Comparison of ENCODE assay signal across 9 cellular contexts in the genomic region with DNA sequence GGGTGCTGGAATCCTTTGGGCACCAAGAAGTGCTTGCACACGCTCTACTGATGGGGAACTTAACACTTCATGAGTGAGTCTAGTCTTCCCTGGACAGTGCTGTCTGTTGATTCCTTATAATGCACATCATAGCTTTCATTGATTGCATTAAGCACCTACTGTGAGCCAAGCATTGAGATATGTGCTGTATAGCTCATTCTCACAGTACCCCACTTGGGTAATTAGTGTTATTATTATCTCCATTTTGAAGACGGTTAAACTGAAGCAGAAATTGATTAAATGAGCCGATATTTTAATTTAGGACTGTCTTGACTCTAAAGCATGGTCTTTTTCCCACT. TPM values are rescaled to one million over a fixed set of nuclear protein-coding genes. Genes with fewer than 3 reads are reported as not detected.
DNase-seq lines count a peak whose midpoint lies in the region; ATAC-seq, FAIRE-seq and TF ChIP-seq lines count a peak whose summit lies in the region.
"Had no signal": no experiment of that assay in that cellular context is flagged by ENCODE, and none has a peak within 500 bp of the region (broad histone marks: within the 10 kb centered on the region; RNA-seq: fewer than 3 reads in every experiment).

No MANE protein-coding gene starts in this region.

- ATAC-seq in SK-N-SH treated with all-trans-retinoic acid at 6 μM for 48 hours = no peak

- DNase-seq in SK-N-SH (no peak), keratinocyte (ENCODE audit: low read depth, low spot score) (no peak), putamen (ENCODE audit: low spot score) (no peak), cerebellar cortex (ENCODE audit: low spot score) (no peak), AG08396 (ENCODE audit: low spot score) (no peak)

- peaks cover 27 to 32% of the 10 kb centered on the region in 2 experiments for H3K36me3 ChIP-seq in SK-N-SH (replicated peaks in 1 of 2; ENCODE audit: control insufficient read depth in 1 of 2, insufficient read depth in 2 of 2, low read length in 1 of 2)
- H3K36me3 ChIP-seq in keratinocyte (ENCODE audit: control insufficient read depth in 2 of 2, extremely low read depth in 1 of 2, insufficient read depth in 2 of 2, low read length in 2 of 2) = peaks cover 0 to 13% of the 10 kb centered on the region in 2 experiments
- peaks cover 16 to 27% (median 26%) of the 10 kb centered on the region in 5 donors for H3K36me3 ChIP-seq in subcutaneous abdominal adipose tissue (ENCODE audit: control insufficient read depth in 5 of 5, insufficient read depth in 5 of 5, low read length in 5 of 5)

- no peak for TF ChIP-seq RAD21 in SK-N-SH (IDR thresholded peaks at IDR 0.05; ENCODE audit: low read length)

- H3K27ac ChIP-seq in SK-N-SH (ENCODE audit: low read depth in 2 of 2, low read length in 1 of 2) = peak overlapping the region; percentile 22 to 73; a peak in 3 of 4 replicates
- H3K27ac ChIP-seq in keratinocyte (ENCODE audit: control insufficient read depth, insufficient read depth, low read length) = peak overlapping the region; percentile 1
- H3K27ac ChIP-seq in subcutaneous abdominal adipose tissue (ENCODE audit: low read depth, low read length) = peak overlapping the region; percentile 82

- TF ChIP-seq EP300 in SK-N-SH (IDR thresholded peaks at IDR 0.05; ENCODE audit: borderline replicate concordance in 1 of 2, low read depth in 1 of 2, low read length in 1 of 2) = no peak

- H3K4me1 Mint-ChIP-seq in activated naive CD8-positive, alpha-beta T cell (ENCODE audit: low read depth) = peaks cover 26% of the 10 kb centered on the region

- H3K9ac ChIP-seq in SK-N-SH (no peak overlapping the region), keratinocyte (ENCODE audit: control insufficient read depth, extremely low read depth, insufficient read depth, low read length) (no peak overlapping the region), subcutaneous abdominal adipose tissue (ENCODE audit: low read length in 5 of 5) (peak overlapping the region in 2 of 5 donors; percentile 40 to 56)

- H3K9me1 ChIP-seq in keratinocyte (ENCODE audit: control insufficient read depth, extremely low read depth, insufficient read depth, low read length) = no peaks in the 10 kb centered on the region

- no peaks in the 10 kb centered on the region for H3K9me2 ChIP-seq in SK-N-SH

- peak overlapping the region; percentile 89 for H3K27ac Mint-ChIP-seq in activated naive CD8-positive, alpha-beta T cell

- no peaks in the 10 kb centered on the region for H3K9me3 ChIP-seq in SK-N-SH
- no peaks in the 10 kb centered on the region for H3K9me3 ChIP-seq in keratinocyte (ENCODE audit: control insufficient read depth, low read depth, low read length)
- H3K9me3 ChIP-seq in subcutaneous abdominal adipose tissue (ENCODE audit: control insufficient read depth in 5 of 5, low read length in 5 of 5) = no peaks in the 10 kb centered on the region

- POLR2A ChIA-PET in SK-N-SH (lab: Yijun Ruan, JAX) = interaction anchor here (0.8 kb wide), 1 partner anchor 9 kb away, joined by 3 read pairs; no protein-coding TSS in a partner anchor

- H4K20me1 ChIP-seq in SK-N-SH (ENCODE audit: insufficient read depth) (no peaks in the 10 kb centered on the region), keratinocyte (ENCODE audit: control insufficient read depth, extremely low read depth, insufficient read depth, low read length) (no peaks in the 10 kb centered on the region)

- no peaks in the 10 kb centered on the region for H3K9me3 Mint-ChIP-seq in activated naive CD8-positive, alpha-beta T cell (ENCODE audit: low read depth)

- dilution Hi-C loops in keratinocyte (cut with MboI; ENCODE audit: extremely low pct_ligation_motif_present, low sequenced_read_pairs) = no loop called here

- H3K27me3 ChIP-seq in SK-N-SH (ENCODE audit: insufficient read depth) = no peaks in the 10 kb centered on the region
- no peaks in the 10 kb centered on the region for H3K27me3 ChIP-seq in keratinocyte (ENCODE audit: control insufficient read depth, extremely low read depth, insufficient read depth, low read length)
- H3K27me3 ChIP-seq in subcutaneous abdominal adipose tissue (ENCODE audit: control insufficient read depth in 5 of 5, insufficient read depth in 4 of 5, low read length in 5 of 5) = no peaks in the 10 kb centered on the region

- no peaks in the 10 kb centered on the region for H3K27me3 Mint-ChIP-seq in activated naive CD8-positive, alpha-beta T cell

- peak overlapping the region; percentile 77 for H3K4me3 Mint-ChIP-seq in activated naive CD8-positive, alpha-beta T cell

- WGBS in SK-N-SH (ENCODE audit: low lambda C conversion rate) = 48% methylated on average over 3 of the region's 3 CpGs

- H3F3A ChIP-seq in SK-N-SH (replicated peaks; ENCODE audit: insufficient read depth) = no peaks in the 10 kb centered on the region

- H2AFZ ChIP-seq in SK-N-SH (ENCODE audit: low read depth) = peak overlapping the region; percentile 92
- peak overlapping the region; percentile 25 for H2AFZ ChIP-seq in keratinocyte (ENCODE audit: control insufficient read depth, low read length)

- peaks cover 2% of the 10 kb centered on the region for H3K36me3 Mint-ChIP-seq in activated naive CD8-positive, alpha-beta T cell

- H3K4me3 ChIP-seq in SK-N-SH (ENCODE audit: low read depth in 2 of 2, low read length in 1 of 2) = peak overlapping the region; percentile 46 to 82; a peak in 3 of 4 replicates
- peak overlapping the region in 2 of 3 experiments; percentile 85 to 89 for H3K4me3 ChIP-seq in keratinocyte (ENCODE audit: control insufficient read depth in 2 of 3, extremely low read depth in 1 of 3, insufficient read depth in 2 of 3, low read depth in 1 of 3, low read length in 3 of 3)
- peak overlapping the region; percentile 49 to 99 (median 69) for H3K4me3 ChIP-seq in subcutaneous abdominal adipose tissue (ENCODE audit: low read depth in 1 of 5, low read length in 5 of 5)

- H3K4me2 ChIP-seq in SK-N-SH (peak overlapping the region; percentile 89), keratinocyte (ENCODE audit: control insufficient read depth, extremely low read depth, insufficient read depth, low read depth, low read length) (peak overlapping the region; percentile 30)

- H3K79me2 ChIP-seq in SK-N-SH (ENCODE audit: insufficient read depth) (peaks cover 20% of the 10 kb centered on the region), keratinocyte (ENCODE audit: control insufficient read depth, insufficient read depth, low read length) (peaks cover 7% of the 10 kb centered on the region)

- no peak for FAIRE-seq in keratinocyte (lab: Jason Lieb, UNC)
- FAIRE-seq: A204.1 had no signal

- TF ChIP-seq CTCF in SK-N-SH (IDR thresholded peaks at IDR 0.05) (no peak), keratinocyte (optimal IDR thresholded peaks at IDR 0.05 in 1 of 3, IDR thresholded peaks at IDR 0.05 in 1 of 3, conservative IDR thresholded peaks at IDR 0.05 in 1 of 3; ENCODE audit: extremely low read depth in 1 of 3, insufficient read depth in 2 of 3, low read length in 3 of 3) (no peak)

- H3K4me1 ChIP-seq in SK-N-SH (ENCODE audit: control insufficient read depth in 1 of 2, insufficient read depth in 2 of 2, low read depth in 1 of 2, low read length in 1 of 2) (peaks cover 6 to 15% of the 10 kb centered on the region in 2 experiments), keratinocyte (ENCODE audit: control insufficient read depth, extremely low read depth, insufficient read depth, low read length) (peaks cover 13% of the 10 kb centered on the region), subcutaneous abdominal adipose tissue (ENCODE audit: control insufficient read depth in 5 of 5, insufficient read depth in 5 of 5, low read length in 5 of 5) (peaks cover 4 to 40% (median 26%) of the 10 kb centered on the region in 5 donors)

- CTCF ChIA-PET in SK-N-SH (lab: Yijun Ruan, JAX) = interaction anchor here (1.6 to 3.6 kb wide), 2 partner anchors 19 to 196 kb away, joined by 4 to 10 read pairs; no protein-coding TSS in a partner anchor

TF ChIP-seq in SK-N-SH, 30 proteins besides CTCF, POLR2A, EP300 and RAD21 (continues in another document):
- TF ChIP-seq, protein P1, sequence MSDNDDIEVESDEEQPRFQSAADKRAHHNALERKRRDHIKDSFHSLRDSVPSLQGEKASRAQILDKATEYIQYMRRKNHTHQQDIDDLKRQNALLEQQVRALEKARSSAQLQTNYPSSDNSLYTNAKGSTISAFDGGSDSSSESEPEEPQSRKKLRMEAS (IDR thresholded peaks at IDR 0.05; ENCODE audit: low read depth) = no peak
- TF ChIP-seq JUND (IDR thresholded peaks at IDR 0.05) = no peak
- no peak for TF ChIP-seq ELF1 (IDR thresholded peaks at IDR 0.05)
- TF ChIP-seq TAF1 (IDR thresholded peaks at IDR 0.05; ENCODE audit: borderline replicate concordance, low read depth, low read length) = no peak

RNA-seq across cellular contexts. Expression of a gene that starts 0.5 kb away (rescaled TPM):
- polyA plus RNA-seq in SK-N-SH (2012; rRNA removed) (87.5 and 94.7 TPM in 2 replicates), keratinocyte (50.3 to 78.9 TPM (median 77.4 TPM) in 3 replicates)
- polyA plus RNA-seq in SK-N-SH (2012; cell fraction: cytosol; rRNA removed) = 107 and 129 TPM in 2 replicates
- polyA plus RNA-seq in SK-N-SH (2012; cell fraction: nucleus; rRNA removed) = 32.1 and 63.2 TPM in 2 replicates
- 27.2 TPM for polyA plus RNA-seq in keratinocyte (2011; ENCODE audit: low read depth)
- polyA plus RNA-seq in keratinocyte (2011; cell fraction: cytosol; rRNA removed) = 45.3 and 68.9 TPM in 2 replicates
- 41.1 and 58.2 TPM in 2 replicates for polyA plus RNA-seq in keratinocyte (2011; cell fraction: nucleus; rRNA removed)
- 38.2 and 59.5 TPM in 2 replicates for polyA plus RNA-seq in keratinocyte (2012; ENCODE audit: low replicate concordance)
- 21.0 to 26.9 TPM (median 26.3 TPM) in 3 replicates for polyA minus RNA-seq in keratinocyte
- 22.4 TPM for polyA minus RNA-seq in keratinocyte (2011; cell fraction: cytosol; rRNA and poly(A)+ RNA removed)
- polyA minus RNA-seq in keratinocyte (2011; cell fraction: nucleus; rRNA and poly(A)+ RNA removed) = 8.4 and 12.6 TPM in 2 replicates

RNA-seq across cellular contexts. Expression of a gene that starts 57.8 kb away (rescaled TPM):
- polyA plus RNA-seq in SK-N-SH (2012; rRNA removed) (7.8 and 10.1 TPM in 2 replicates), keratinocyte (4.9 to 7.6 TPM (median 5.3 TPM) in 3 replicates)
- 10.4 and 10.8 TPM in 2 replicates for polyA plus RNA-seq in SK-N-SH (2012; cell fraction: cytosol; rRNA removed)
- 5.2 and 11.5 TPM in 2 replicates for polyA plus RNA-seq in SK-N-SH (2012; cell fraction: nucleus; rRNA removed)
- 2.2 TPM for polyA plus RNA-seq in keratinocyte (2011; ENCODE audit: low read depth)
- polyA plus RNA-seq in keratinocyte (2011; cell fraction: cytosol; rRNA removed) = 3.6 and 5.6 TPM in 2 replicates
- polyA plus RNA-seq in keratinocyte (2011; cell fraction: nucleus; rRNA removed) = 6.2 and 8.2 TPM in 2 replicates
- polyA plus RNA-seq in keratinocyte (2012; ENCODE audit: low replicate concordance) = 2.8 and 3.6 TPM in 2 replicates
- polyA minus RNA-seq in keratinocyte = 1.2 to 4.5 TPM (median 3.0 TPM) in 3 replicates
- polyA minus RNA-seq in keratinocyte (2011; cell fraction: cytosol; rRNA and poly(A)+ RNA removed) = 2.1 TPM
- 1.6 and 1.8 TPM in 2 replicates for polyA minus RNA-seq in keratinocyte (2011; cell fraction: nucleus; rRNA and poly(A)+ RNA removed)

Comparison
In these comparisons a context has a peak if more than half of its experiments do, and no peak if none do; other contexts are left out.
1. H3K27ac ChIP-seq: peak in every context shown above with its lines; median percentile 82 in subcutaneous abdominal adipose tissue; 48 in SK-N-SH; 1 in keratinocyte.